Comparison of ENCODE assay signal across 26 cellular contexts in genomic region chr5:33688041-33688980, GRCh38.
A peak's percentile ranks its signal among the peaks of the same experiment; 100 is the strongest.
DNase-seq lines count a peak whose midpoint lies in the region; ATAC-seq and TF ChIP-seq lines count a peak whose summit lies in the region.
"Had no signal": no experiment of that assay in that cellular context is flagged by ENCODE, and none has a peak within 500 bp of the region (broad histone marks: within the 10 kb centered on the region; RNA-seq: fewer than 3 reads in every experiment).

No MANE protein-coding gene starts in this region.

- H3K4me3 ChIP-seq in astrocyte of the cerebellum (ENCODE audit: low read depth, low read length): no peak overlapping the region
- H3K4me3 ChIP-seq in trophoblast cell (ENCODE audit: low read depth, low read length): no peak overlapping the region
- H3K4me3 ChIP-seq: BLaER1 treated with 17β-estradiol and CSF1 and Interleukin-3, amounts not matched to agents 10 nM and 100 nM; body of pancreas; esophagus muscularis mucosa; sigmoid colon had no signal

- in situ Hi-C loops in astrocyte of the cerebellum (cut with HindIII; ENCODE audit: low sequenced_read_pairs): no loop called here

- no peak overlapping the region for H2BK5ac ChIP-seq in trophoblast cell (ENCODE audit: low read depth, low read length, poor library complexity)

- H3K14ac ChIP-seq in trophoblast cell (ENCODE audit: low read length): no peak overlapping the region

- H3K23ac ChIP-seq in trophoblast cell (ENCODE audit: low read length): no peak overlapping the region

- H3K18ac ChIP-seq in trophoblast cell (ENCODE audit: low read length): no peak overlapping the region

- peaks cover 0 to 8% of the 10 kb centered on the region in 2 experiments for H3K4me1 ChIP-seq in trophoblast cell (ENCODE audit: control insufficient read depth in 1 of 2, insufficient read depth in 2 of 2, low read length in 2 of 2)
- H3K4me1 ChIP-seq: body of pancreas, sigmoid colon had no signal

- H3K4me1 Mint-ChIP-seq in activated CD8-positive, alpha-beta T cell treated with anti-CD3 and anti-CD28 coated beads, Interleukin-2, amount 10 ng/mL, durations not matched to agents 7 days and 5 days (ENCODE audit: low read depth): no peaks in the 10 kb centered on the region

- H3K36me3 ChIP-seq in trophoblast cell (ENCODE audit: control insufficient read depth in 1 of 2, insufficient read depth in 2 of 2, low read length in 2 of 2): no peaks in the 10 kb centered on the region
- H3K36me3 ChIP-seq: BLaER1 treated with 17β-estradiol and CSF1 and Interleukin-3, amounts not matched to agents 10 nM and 100 nM; esophagus muscularis mucosa; sigmoid colon had no signal

- no peak overlapping the region for H4K12ac ChIP-seq in trophoblast cell (ENCODE audit: low read depth, low read length)

- H3K4me3 Mint-ChIP-seq in activated CD8-positive, alpha-beta T cell treated with anti-CD3 and anti-CD28 coated beads, Interleukin-2, amount 10 ng/mL, durations not matched to agents 7 days and 5 days: no peak overlapping the region
- H3K4me3 Mint-ChIP-seq: activated T-cell treated with anti-CD3 and anti-CD28 coated beads, Interleukin-2, amount 50 U/mL, for 72 hours; naive thymus-derived CD8-positive, alpha-beta T cell; type B pancreatic cell had no signal

- H3K9me3 ChIP-seq in trophoblast cell (ENCODE audit: insufficient read depth, low read depth, low read length): no peaks in the 10 kb centered on the region
- H3K9me3 ChIP-seq: body of pancreas, esophagus muscularis mucosa, sigmoid colon had no signal

- H3K27ac ChIP-seq in trophoblast cell (ENCODE audit: low read depth, low read length): no peak overlapping the region
- H3K27ac ChIP-seq: BLaER1 treated with 17β-estradiol and CSF1 and Interleukin-3, amounts not matched to agents 10 nM and 100 nM; body of pancreas; esophagus muscularis mucosa; RWPE1 had no signal

- no peak for TF ChIP-seq CTCF in astrocyte of the cerebellum (IDR thresholded peaks at IDR 0.05; ENCODE audit: low read depth, low read length, missing control alignments)

- no peaks in the 10 kb centered on the region for H3K36me3 Mint-ChIP-seq in activated CD8-positive, alpha-beta T cell treated with anti-CD3 and anti-CD28 coated beads, Interleukin-2, amount 10 ng/mL, durations not matched to agents 7 days and 5 days (ENCODE audit: low read depth)
- H3K36me3 Mint-ChIP-seq: naive thymus-derived CD8-positive, alpha-beta T cell; type B pancreatic cell had no signal

- no peaks in the 10 kb centered on the region for H3K79me2 ChIP-seq in trophoblast cell (ENCODE audit: control insufficient read depth, insufficient read depth, low read length, poor library complexity)

- H2AFZ ChIP-seq in trophoblast cell (ENCODE audit: insufficient read depth, low read length, poor library complexity): no peak overlapping the region

- H3K4ac ChIP-seq in trophoblast cell (ENCODE audit: low read depth, low read length): no peak overlapping the region

- peak; percentile 35 for DNase-seq in AG08395 (ENCODE audit: low spot score)
- DNase-seq in EH (ENCODE audit: low read depth): peak; percentile 39
- DNase-seq in astrocyte of the cerebellum (ENCODE audit: low read depth): peak; percentile 85
- DNase-seq in kidney tubule cell (ENCODE audit: low spot score): peak; percentile 25
- no peak for DNase-seq in trophoblast cell
- DNase-seq in activated CD8-positive, alpha-beta T cell treated with anti-CD3 and anti-CD28 coated beads, Interleukin-2, amount 10 ng/mL, durations not matched to agents 7 days and 5 days: no peak
- DNase-seq: activated CD4-positive, CD25-positive, alpha-beta regulatory T cell; activated T-cell treated with anti-CD3 and anti-CD28 coated beads, Interleukin-2, amount 50 U/mL, for 72 hours; COR-L47; DMS53; midbrain; naive thymus-derived CD8-positive, alpha-beta T cell; NCI-H1092; NCI-H187; NCI-H510A; sigmoid colon; stimulated activated CD4-positive, alpha-beta T cell treated with anti-CD3 and anti-CD28 coated beads, Interleukin-4, amount 100 ng/mL, for 24 hours; T-helper 1 cell had no signal

- H3K27ac Mint-ChIP-seq in activated CD8-positive, alpha-beta T cell treated with anti-CD3 and anti-CD28 coated beads, Interleukin-2, amount 10 ng/mL, durations not matched to agents 7 days and 5 days: no peak overlapping the region
- H3K27ac Mint-ChIP-seq: activated T-cell treated with anti-CD3 and anti-CD28 coated beads, Interleukin-2, amount 50 U/mL, for 72 hours; naive thymus-derived CD8-positive, alpha-beta T cell; progenitor cell of endocrine pancreas; type B pancreatic cell had no signal

- no peaks in the 10 kb centered on the region for H3K27me3 ChIP-seq in trophoblast cell (ENCODE audit: insufficient read depth, low read length)
- H3K27me3 ChIP-seq: BLaER1 treated with 17β-estradiol and CSF1 and Interleukin-3, amounts not matched to agents 10 nM and 100 nM; body of pancreas; esophagus muscularis mucosa; sigmoid colon had no signal

- ATAC-seq in GM18867 (IDR thresholded peaks at IDR 0.05; ENCODE audit: unreplicated experiment): no peak
- no peak for ATAC-seq in HG02798 (IDR thresholded peaks at IDR 0.05; ENCODE audit: poor library complexity, unreplicated experiment)
- no peak for ATAC-seq in activated CD8-positive, alpha-beta T cell treated with anti-CD3 and anti-CD28 coated beads, Interleukin-2, amount 10 ng/mL, durations not matched to agents 7 days and 5 days
- ATAC-seq: activated T-cell treated with anti-CD3 and anti-CD28 coated beads, Interleukin-2, amount 50 U/mL, for 72 hours; body of pancreas; naive thymus-derived CD8-positive, alpha-beta T cell had no signal

- no CpG with 5 or more reads among the region's 8 CpGs for WGBS in trophoblast cell (ENCODE audit: extremely low coverage, insufficient coverage, insufficient read length)

- no peak overlapping the region for H3K9ac ChIP-seq in trophoblast cell (ENCODE audit: low read length)
- H3K9ac ChIP-seq: BLaER1 treated with 17β-estradiol and CSF1 and Interleukin-3, amounts not matched to agents 10 nM and 100 nM had no signal

- POLR2A ChIA-PET in activated CD8-positive, alpha-beta T cell treated with anti-CD3 and anti-CD28 coated beads, Interleukin-2, amount 10 ng/mL, durations not matched to agents 7 days and 5 days (lab: Charles Lee): no interaction called here

- no peak overlapping the region for H2BK12ac ChIP-seq in trophoblast cell (ENCODE audit: low read length)

- no peak overlapping the region for H2AK5ac ChIP-seq in trophoblast cell (ENCODE audit: low read length)

- no peaks in the 10 kb centered on the region for H3K9me3 Mint-ChIP-seq in activated CD8-positive, alpha-beta T cell treated with anti-CD3 and anti-CD28 coated beads, Interleukin-2, amount 10 ng/mL, durations not matched to agents 7 days and 5 days (ENCODE audit: insufficient read depth)

- H2BK120ac ChIP-seq in trophoblast cell (ENCODE audit: insufficient read depth, low read length, poor library complexity): no peak overlapping the region

- no peaks in the 10 kb centered on the region for H3K27me3 Mint-ChIP-seq in activated CD8-positive, alpha-beta T cell treated with anti-CD3 and anti-CD28 coated beads, Interleukin-2, amount 10 ng/mL, durations not matched to agents 7 days and 5 days (ENCODE audit: low read depth)
- H3K27me3 Mint-ChIP-seq: progenitor cell of endocrine pancreas, type B pancreatic cell had no signal

- no peaks in the 10 kb centered on the region for H3K79me1 ChIP-seq in trophoblast cell (ENCODE audit: low read length)

- no peak overlapping the region for H3K4me2 ChIP-seq in trophoblast cell (ENCODE audit: low read length)
- H3K4me2 ChIP-seq: BLaER1 treated with 17β-estradiol and CSF1 and Interleukin-3, amounts not matched to agents 10 nM and 100 nM had no signal

- CTCF ChIA-PET in activated CD8-positive, alpha-beta T cell treated with anti-CD3 and anti-CD28 coated beads, Interleukin-2, amount 10 ng/mL, durations not matched to agents 7 days and 5 days (lab: Charles Lee): no interaction called here

- H4K8ac ChIP-seq in trophoblast cell (ENCODE audit: low read depth, low read length): no peak overlapping the region

- no peak overlapping the region for H4K91ac ChIP-seq in trophoblast cell (ENCODE audit: low read depth, low read length)

Comparison
In these comparisons a context has a peak if more than half of its experiments do, and no peak if none do; other contexts are left out.
1. DNase-seq: peak in AG08395 (single experiment), EH (single experiment), astrocyte of the cerebellum (single experiment) and kidney tubule cell (single experiment); none in trophoblast cell (0 of 2) and activated CD8-positive, alpha-beta T cell treated with anti-CD3 and anti-CD28 coated beads, Interleukin-2, amount 10 ng/mL, durations not matched to agents 7 days and 5 days (single experiment).